In the genomic region with DNA sequence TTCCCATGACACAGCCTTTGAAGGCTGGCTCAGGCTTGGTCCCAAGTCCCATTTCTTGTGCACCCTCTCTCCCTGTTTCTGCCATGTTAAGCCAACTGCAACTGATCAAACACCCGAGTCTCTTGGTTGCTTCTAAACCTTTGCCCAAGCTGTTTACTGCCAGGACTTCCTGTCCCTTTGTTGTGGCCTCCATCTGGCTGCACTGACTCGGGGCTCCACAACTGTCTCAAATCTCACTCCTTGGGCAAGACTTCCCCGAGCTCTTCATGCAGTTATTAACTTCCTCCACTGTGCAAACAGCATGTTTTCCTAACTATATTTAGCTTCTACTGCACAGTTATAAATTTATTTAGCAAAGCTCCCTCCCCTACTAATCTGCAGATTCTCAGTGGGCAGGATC, we compare ENCODE assay signal across 20 cellular contexts. TPM values are rescaled to one million over a fixed set of nuclear protein-coding genes. Genes with fewer than 3 reads are reported as not detected.
DNase-seq lines count a peak whose midpoint lies in the region; ATAC-seq and TF ChIP-seq lines count a peak whose summit lies in the region.
"Had no signal": no experiment of that assay in that cellular context is flagged by ENCODE, and none has a peak within 500 bp of the region (broad histone marks: within the 10 kb centered on the region; RNA-seq: fewer than 3 reads in every experiment).

No MANE protein-coding gene starts in this region.

- DNase-seq in NCI-H510A treated with DMSO at 0.1 percent for 48 hours (lab: John Stamatoyannopoulos, UW) = peak; percentile 29
- DNase-seq in NCI-H510A (lab: John Stamatoyannopoulos, UW) = no peak
- peak; percentile 49 for DNase-seq in GM12865 (ENCODE audit: low read depth)
- DNase-seq in OCI-LY7 (ENCODE audit: low spot score) = peak; percentile 83
- peak; percentile 20 for DNase-seq in germinal center (ENCODE audit: low spot score)
- DNase-seq in mesenteric fat pad (ENCODE audit: low spot score) = no peak
- no peak for DNase-seq in sigmoid colon
- DNase-seq: activated T-cell treated with anti-CD3 and anti-CD28 coated beads, Interleukin-2, amount 50 U/mL, for 4 hours; Calu3; foreskin fibroblast; mesendoderm; NCI-H1694 treated with DMSO at 0.1 percent for 48 hours; NCI-H748 treated with DMSO at 0.1 percent for 48 hours; spleen had no signal

- H3K4me2 ChIP-seq in OCI-LY7 (ENCODE audit: low read length) = peak overlapping the region; percentile 66
- H3K4me2 ChIP-seq: A549 had no signal

- peaks cover 0 to 9% (median 0%) of the 10 kb centered on the region in 3 donors for H3K27me3 ChIP-seq in sigmoid colon

- no TSS peak for BruUV-seq in OCI-LY7 (replicated peaks; lab: Mats Ljungman, UMichigan)

- H4K20me1 ChIP-seq in OCI-LY7 (ENCODE audit: insufficient read depth, low read length) = no peaks in the 10 kb centered on the region

- no peaks in the 10 kb centered on the region for H3K9me2 ChIP-seq in OCI-LY7 (ENCODE audit: insufficient read depth, low read length)

- no peaks in the 10 kb centered on the region for H3K36me3 ChIP-seq in OCI-LY7 (ENCODE audit: insufficient read depth, low read length)
- H3K36me3 ChIP-seq in sigmoid colon = no peaks in the 10 kb centered on the region
- H3K36me3 ChIP-seq: spleen had no signal

- H3K79me2 ChIP-seq in OCI-LY7 (ENCODE audit: insufficient read depth, low read depth, low read length) = no peaks in the 10 kb centered on the region

- TF ChIP-seq POLR2A in sigmoid colon (IDR thresholded peaks at IDR 0.05) = no peak

- H3K27ac ChIP-seq in OCI-LY7 (ENCODE audit: low read depth, low read length, poor library complexity, severe bottlenecking) = peak overlapping the region; percentile 76
- H3K27ac ChIP-seq in sigmoid colon = no peak overlapping the region
- H3K27ac ChIP-seq: A549, VCaP had no signal

- no peak for TF ChIP-seq EP300 in sigmoid colon (IDR thresholded peaks at IDR 0.05)

- CTCF ChIA-PET in OCI-LY7 (lab: Charles Lee; ENCODE audit: unreplicated experiment) = interaction anchor here (0.5 kb wide), 1 partner anchor 620 kb away, joined by 5 read pairs; no protein-coding TSS in a partner anchor

- peak overlapping the region; percentile 71 for H2AFZ ChIP-seq in OCI-LY7 (ENCODE audit: low read length)

- WGBS in sigmoid colon, 2 donors = 5 to 6% methylated on average over 3 of the region's 3 CpGs

- intact Hi-C loops in OCI-LY7 (cut with micrococcal nuclease; ENCODE audit: unreplicated experiment) = no loop called here
- intact Hi-C loops in sigmoid colon (cut with DNase I) = no loop called here

- H3K4me1 ChIP-seq in OCI-LY7 (ENCODE audit: insufficient read depth, low read length, poor library complexity, severe bottlenecking) = peaks cover 63% of the 10 kb centered on the region
- no peaks in the 10 kb centered on the region for H3K4me1 ChIP-seq in sigmoid colon
- H3K4me1 ChIP-seq: A549 had no signal

- no peaks in the 10 kb centered on the region for H3K9me3 ChIP-seq in OCI-LY7 (ENCODE audit: low read length)
- H3K9me3 ChIP-seq in sigmoid colon = no peaks in the 10 kb centered on the region
- H3K9me3 ChIP-seq: A549, spleen had no signal

- no peak for ATAC-seq in GM21576 (IDR thresholded peaks at IDR 0.05; ENCODE audit: unreplicated experiment)
- ATAC-seq: A549; activated T-cell treated with anti-CD3 and anti-CD28 coated beads, Interleukin-2, amount 50 U/mL, for 4 hours had no signal

- POLR2A ChIA-PET in OCI-LY7 (lab: Charles Lee) = interaction anchor here (0.7 to 1.2 kb wide), 3 partner anchors 13 to 149 kb away, joined by 3 to 4 read pairs (median 4); no protein-coding TSS in a partner anchor

- no peak overlapping the region for H3K4me3 ChIP-seq in GM12865 (ENCODE audit: low read depth, low read length)
- peak overlapping the region; percentile 24 for H3K4me3 ChIP-seq in OCI-LY7 (ENCODE audit: low read depth, low read length, poor library complexity, severe bottlenecking)
- no peak overlapping the region for H3K4me3 ChIP-seq in sigmoid colon
- H3K4me3 ChIP-seq: A549, spleen had no signal

- TF ChIP-seq CTCF in GM12865 (IDR thresholded peaks at IDR 0.05; ENCODE audit: insufficient read depth, low read depth, low read length, missing control alignments) (no peak), OCI-LY7 (conservative IDR thresholded peaks at IDR 0.05; ENCODE audit: low read length) (no peak), sigmoid colon (IDR thresholded peaks at IDR 0.05) (no peak)

RNA-seq across cellular contexts. Expression of gene VPREB1, which starts 4.3 kb away (rescaled TPM):
- total RNA-seq in OCI-LY7 (2014; rRNA removed; shearing (Covaris generic)) = 3.6 and 7.0 TPM in 2 replicates
- total RNA-seq in OCI-LY7 (2022) (1.7 and 2.3 TPM in 2 replicates), mesenteric fat pad (not detected), sigmoid colon (not detected)
- polyA plus RNA-seq in sigmoid colon = 1 to 10 TPM in 1 of 3 donors, not detected in 2; 1.9 TPM
- total RNA-seq: activated T-cell treated with anti-CD3 and anti-CD28 coated beads, Interleukin-2, amount 50 U/mL, for 4 hours; Calu3; osteoblast; SK-MEL-5; spleen; temporal lobe had no signal
- polyA plus RNA-seq: A549 had no signal

Comparison
In these comparisons a context has a peak if more than half of its experiments do, and no peak if none do; other contexts are left out.
1. DNase-seq: peak in NCI-H510A treated with DMSO at 0.1 percent for 48 hours (single experiment), GM12865 (single experiment), OCI-LY7 (single experiment) and germinal center (single experiment); none in NCI-H510A (single experiment), mesenteric fat pad (single experiment) and sigmoid colon (single experiment).